In genomic region chr3:125693887-125694286, GRCh38 we compare ENCODE assay signal across 28 cellular contexts.
"Had no signal": no experiment of that assay in that cellular context is flagged by ENCODE, and none has a peak within 500 bp of the region (broad histone marks: within the 10 kb centered on the region; RNA-seq: fewer than 3 reads in every experiment).

No MANE protein-coding gene starts in this region.

- H3K27me3 ChIP-seq: ascending aorta, breast epithelium, cardiac muscle cell, colonic mucosa, gastrocnemius medialis, heart left ventricle had no signal

- H3K9me3 Mint-ChIP-seq: activated B cell treated with CpG ODN at 0.5 μM for 24 hours; activated CD8-positive, alpha-beta T cell treated with anti-CD3 and anti-CD28 coated beads for 36 hours; activated naive CD8-positive, alpha-beta T cell treated with anti-CD3 and anti-CD28 coated beads, Interleukin-2, amount 10 ng/mL, durations not matched to agents 7 days and 5 days; activated T-helper 1 cell treated with anti-CD3 and anti-CD28 coated beads, Interleukin-12 subunit alpha, Interleukin-12 subunit beta, Interleukin-2, Interleukin-4 antibody, amounts not matched to agents 30 ng/mL and 10 ng/mL and 1 ng/mL, durations not matched to agents 14 hours and 24 hours and 36 hours; activated T-helper 2 cell treated with anti-CD3 and anti-CD28 coated beads, Interferon-gamma antibody, Interleukin-2, Interleukin-4, amounts not matched to agents 10 μg/mL and 5 μg/mL and 100 μg/mL, durations not matched to agents 14 hours and 24 hours and 36 hours had no signal

- H3K4me1 ChIP-seq: ascending aorta, breast epithelium, colonic mucosa, gastrocnemius medialis, heart left ventricle had no signal

- H3K27me3 Mint-ChIP-seq: activated B cell treated with CpG ODN at 0.5 μM for 24 hours; activated CD8-positive, alpha-beta T cell treated with anti-CD3 and anti-CD28 coated beads for 36 hours; activated naive CD8-positive, alpha-beta T cell treated with anti-CD3 and anti-CD28 coated beads, Interleukin-2, amount 10 ng/mL, durations not matched to agents 7 days and 5 days had no signal

- H3K36me3 ChIP-seq: ascending aorta, breast epithelium, cardiac muscle cell, colonic mucosa, gastrocnemius medialis, heart left ventricle had no signal

- H3K36me3 Mint-ChIP-seq: activated naive CD8-positive, alpha-beta T cell treated with anti-CD3 and anti-CD28 coated beads, Interleukin-2, amount 10 ng/mL, durations not matched to agents 7 days and 5 days; brain had no signal

- H3K9me3 ChIP-seq: ascending aorta, breast epithelium, colonic mucosa, gastrocnemius medialis, heart left ventricle had no signal

- H3K4me3 Mint-ChIP-seq: activated B cell treated with CpG ODN at 0.5 μM for 24 hours; activated CD8-positive, alpha-beta T cell treated with anti-CD3 and anti-CD28 coated beads for 36 hours; activated naive CD8-positive, alpha-beta T cell treated with anti-CD3 and anti-CD28 coated beads, Interleukin-2, amount 10 ng/mL, durations not matched to agents 7 days and 5 days; activated T-helper 1 cell treated with anti-CD3 and anti-CD28 coated beads, Interleukin-12 subunit alpha, Interleukin-12 subunit beta, Interleukin-2, Interleukin-4 antibody, amounts not matched to agents 30 ng/mL and 10 ng/mL and 1 ng/mL, durations not matched to agents 14 hours and 24 hours and 36 hours; brain had no signal

- H3K27ac ChIP-seq: ascending aorta, breast epithelium, cardiac muscle cell, colonic mucosa, gastrocnemius medialis, heart left ventricle, VCaP had no signal

- DNase-seq: activated B cell treated with CpG ODN at 0.5 μM for 24 hours; activated CD4-positive, alpha-beta T cell treated with anti-CD3 and anti-CD28 coated beads for 48 hours; activated CD4-positive, alpha-beta T cell treated with anti-CD3 and anti-CD28 coated beads, Interleukin-2, amount 50 U/mL, for 1 hour; activated CD4-positive, alpha-beta T cell treated with anti-CD3 and anti-CD28 coated beads, Interleukin-2, amount 50 U/mL, for 48 hours; activated CD8-positive, alpha-beta memory T cell treated with anti-CD3 and anti-CD28 coated beads for 24 hours; activated CD8-positive, alpha-beta T cell treated with anti-CD3 and anti-CD28 coated beads for 36 hours; activated effector memory CD4-positive, alpha-beta T cell treated with anti-CD3 and anti-CD28 coated beads, Interleukin-2, amount 50 U/mL, for 16 hours; activated naive CD4-positive, alpha-beta T cell treated with anti-CD3 and anti-CD28 coated beads, Interleukin-2, amount 50 U/mL, for 16 hours; activated naive CD8-positive, alpha-beta T cell treated with anti-CD3 and anti-CD28 coated beads, Interleukin-2, amount 10 ng/mL, durations not matched to agents 7 days and 5 days; activated T-cell treated with anti-CD3 and anti-CD28 coated beads, Interleukin-2, amount 50 U/mL, for 48 hours; central memory CD4-positive, alpha-beta T cell; cerebellar nuclear complex; colonic mucosa; effector CD8-positive, alpha-beta T cell; foreskin fibroblast; gastrocnemius medialis; glutamatergic neuron; heart left ventricle; T-helper 2 cell had no signal

- H3K27ac Mint-ChIP-seq: activated B cell treated with CpG ODN at 0.5 μM for 24 hours; activated CD8-positive, alpha-beta T cell treated with anti-CD3 and anti-CD28 coated beads for 36 hours; activated naive CD8-positive, alpha-beta T cell treated with anti-CD3 and anti-CD28 coated beads, Interleukin-2, amount 10 ng/mL, durations not matched to agents 7 days and 5 days; activated T-helper 1 cell treated with anti-CD3 and anti-CD28 coated beads, Interleukin-12 subunit alpha, Interleukin-12 subunit beta, Interleukin-2, Interleukin-4 antibody, amounts not matched to agents 30 ng/mL and 10 ng/mL and 1 ng/mL, durations not matched to agents 14 hours and 24 hours and 36 hours; activated T-helper 2 cell treated with anti-CD3 and anti-CD28 coated beads, Interferon-gamma antibody, Interleukin-2, Interleukin-4, amounts not matched to agents 10 μg/mL and 5 μg/mL and 100 μg/mL, durations not matched to agents 14 hours and 24 hours and 36 hours; brain had no signal

- H3K4me1 Mint-ChIP-seq: activated naive CD8-positive, alpha-beta T cell treated with anti-CD3 and anti-CD28 coated beads, Interleukin-2, amount 10 ng/mL, durations not matched to agents 7 days and 5 days had no signal

- H3K4me3 ChIP-seq: ascending aorta, breast epithelium, cardiac muscle cell, colonic mucosa, gastrocnemius medialis, heart left ventricle had no signal

- ATAC-seq: activated CD4-positive, CD25-positive, alpha-beta regulatory T cell treated with anti-CD3 and anti-CD28 coated beads, Interleukin-2, amount 50 U/mL, for 24 hours; activated CD8-positive, alpha-beta T cell treated with anti-CD3 and anti-CD28 coated beads for 36 hours; esophagus mucosa; gastrocnemius medialis; heart left ventricle had no signal
